In the genomic region with DNA sequence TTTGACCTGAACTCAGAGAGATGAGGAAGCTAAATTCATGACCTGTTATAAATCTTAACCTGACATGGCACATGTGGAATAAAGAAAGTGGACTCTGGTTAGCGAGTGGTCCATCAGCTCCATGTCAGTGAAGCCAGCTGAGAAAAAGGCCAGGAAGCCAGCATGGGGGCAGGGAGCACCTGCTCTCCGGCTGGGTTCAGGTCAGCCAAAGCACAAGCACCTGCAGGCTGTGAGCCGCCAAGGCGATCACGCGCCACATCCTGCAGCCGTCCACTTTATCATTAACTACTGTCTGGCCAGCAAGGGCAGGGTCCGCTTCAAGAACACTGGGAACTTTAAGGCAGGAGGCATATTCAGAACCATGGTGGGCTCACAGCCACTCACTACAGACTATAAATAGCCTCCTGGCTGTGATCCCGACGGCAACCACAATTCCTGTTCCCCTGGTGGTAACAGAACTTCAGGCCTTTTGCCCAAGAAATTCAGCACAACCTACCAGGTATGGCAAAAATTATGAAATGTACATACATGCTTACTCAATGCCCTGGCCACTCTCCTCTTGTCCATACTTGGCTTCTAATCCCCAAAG, we compare ENCODE assay signal across 1 cellular context.
TF ChIP-seq lines count a peak whose summit lies in the region.

No MANE protein-coding gene starts in this region.

TF ChIP-seq in HepG2, 621 proteins besides CTCF, POLR2A, EP300 and RAD21 (continued from another document and continues in another):
- TF ChIP-seq, protein P1, sequence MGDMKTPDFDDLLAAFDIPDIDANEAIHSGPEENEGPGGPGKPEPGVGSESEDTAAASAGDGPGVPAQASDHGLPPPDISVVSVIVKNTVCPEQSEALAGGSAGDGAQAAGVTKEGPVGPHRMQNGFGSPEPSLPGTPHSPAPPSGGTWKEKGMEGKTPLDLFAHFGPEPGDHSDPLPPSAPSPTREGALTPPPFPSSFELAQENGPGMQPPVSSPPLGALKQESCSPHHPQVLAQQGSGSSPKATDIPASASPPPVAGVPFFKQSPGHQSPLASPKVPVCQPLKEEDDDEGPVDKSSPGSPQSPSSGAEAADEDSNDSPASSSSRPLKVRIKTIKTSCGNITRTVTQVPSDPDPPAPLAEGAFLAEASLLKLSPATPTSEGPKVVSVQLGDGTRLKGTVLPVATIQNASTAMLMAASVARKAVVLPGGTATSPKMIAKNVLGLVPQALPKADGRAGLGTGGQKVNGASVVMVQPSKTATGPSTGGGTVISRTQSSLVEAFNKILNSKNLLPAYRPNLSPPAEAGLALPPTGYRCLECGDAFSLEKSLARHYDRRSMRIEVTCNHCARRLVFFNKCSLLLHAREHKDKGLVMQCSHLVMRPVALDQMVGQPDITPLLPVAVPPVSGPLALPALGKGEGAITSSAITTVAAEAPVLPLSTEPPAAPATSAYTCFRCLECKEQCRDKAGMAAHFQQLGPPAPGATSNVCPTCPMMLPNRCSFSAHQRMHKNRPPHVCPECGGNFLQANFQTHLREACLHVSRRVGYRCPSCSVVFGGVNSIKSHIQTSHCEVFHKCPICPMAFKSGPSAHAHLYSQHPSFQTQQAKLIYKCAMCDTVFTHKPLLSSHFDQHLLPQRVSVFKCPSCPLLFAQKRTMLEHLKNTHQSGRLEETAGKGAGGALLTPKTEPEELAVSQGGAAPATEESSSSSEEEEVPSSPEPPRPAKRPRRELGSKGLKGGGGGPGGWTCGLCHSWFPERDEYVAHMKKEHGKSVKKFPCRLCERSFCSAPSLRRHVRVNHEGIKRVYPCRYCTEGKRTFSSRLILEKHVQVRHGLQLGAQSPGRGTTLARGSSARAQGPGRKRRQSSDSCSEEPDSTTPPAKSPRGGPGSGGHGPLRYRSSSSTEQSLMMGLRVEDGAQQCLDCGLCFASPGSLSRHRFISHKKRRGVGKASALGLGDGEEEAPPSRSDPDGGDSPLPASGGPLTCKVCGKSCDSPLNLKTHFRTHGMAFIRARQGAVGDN (CRISPR knock-in tag; IDR thresholded peaks at IDR 0.05) = peak; percentile 96
- TF ChIP-seq MTA1 (CRISPR knock-in tag; IDR thresholded peaks at IDR 0.05; ENCODE audit: borderline replicate concordance) (peak; percentile 92), KMT2B (CRISPR knock-in tag; IDR thresholded peaks at IDR 0.05) (peak; percentile 63), CBX1 (IDR thresholded peaks at IDR 0.05; ENCODE audit: low read depth) (peak; percentile 83), HMG20A (CRISPR knock-in tag; IDR thresholded peaks at IDR 0.05; ENCODE audit: borderline replicate concordance) (peak; percentile 55; the same call in 1 of the 2 replicates), PHF8 (CRISPR knock-in tag; IDR thresholded peaks at IDR 0.05) (no peak; the same call in 1 of the 2 replicates), MIXL1 (CRISPR knock-in tag; IDR thresholded peaks at IDR 0.05) (peak; percentile 86), RCOR2 (CRISPR knock-in tag; IDR thresholded peaks at IDR 0.05) (peak; percentile 75; the same call in 1 of the 2 replicates), ZMYM4 (CRISPR knock-in tag; IDR thresholded peaks at IDR 0.05) (peak; percentile 86), RXRA (CRISPR knock-in tag; IDR thresholded peaks at IDR 0.05) (peak; percentile 88), NCOA1 (CRISPR knock-in tag; IDR thresholded peaks at IDR 0.05) (0 out of 2 replicates have a peak, but pooled peaks have one; percentile 49), ARNTL (CRISPR knock-in tag; IDR thresholded peaks at IDR 0.05) (peak; percentile 89), ZNF124 (CRISPR knock-in tag; IDR thresholded peaks at IDR 0.05) (peak; percentile 91; the same call in 1 of the 2 replicates), SAP130 (CRISPR knock-in tag; IDR thresholded peaks at IDR 0.05; ENCODE audit: low read depth) (peak; percentile 86), GABPB1 (CRISPR knock-in tag; IDR thresholded peaks at IDR 0.05) (peak; percentile 65), FUBP1 (CRISPR knock-in tag; IDR thresholded peaks at IDR 0.05; ENCODE audit: borderline replicate concordance) (no peak), ZMYM3 (CRISPR knock-in tag; IDR thresholded peaks at IDR 0.05) (peak; percentile 96), FOXP1 (IDR thresholded peaks at IDR 0.05) (no peak), FOXP1 (CRISPR knock-in tag; IDR thresholded peaks at IDR 0.05) (no peak; the same call in 1 of the 2 replicates), KDM3A (CRISPR knock-in tag; IDR thresholded peaks at IDR 0.05; ENCODE audit: low read depth) (peak; percentile 94), NR2F6 (IDR thresholded peaks at IDR 0.05) (no peak), NR2F6 (CRISPR knock-in tag; IDR thresholded peaks at IDR 0.05) (peak; percentile 77), POGZ (CRISPR knock-in tag; IDR thresholded peaks at IDR 0.05) (peak; percentile 90), SALL1 (CRISPR knock-in tag; IDR thresholded peaks at IDR 0.05) (peak; percentile 96), HES4 (CRISPR knock-in tag; IDR thresholded peaks at IDR 0.05; ENCODE audit: borderline replicate concordance) (no peak), ZIK1 (CRISPR knock-in tag; IDR thresholded peaks at IDR 0.05; ENCODE audit: borderline replicate concordance, low read depth) (0 out of 2 replicates have a peak, but pooled peaks have one; percentile 40), ZNF841 (CRISPR knock-in tag; IDR thresholded peaks at IDR 0.05; ENCODE audit: borderline replicate concordance) (no peak), SIX1 (CRISPR knock-in tag; IDR thresholded peaks at IDR 0.05; ENCODE audit: borderline replicate concordance) (no peak), STAT6 (CRISPR knock-in tag; IDR thresholded peaks at IDR 0.05; ENCODE audit: borderline replicate concordance) (no peak; the same call in 1 of the 2 replicates), CBX5 (CRISPR knock-in tag; IDR thresholded peaks at IDR 0.05; ENCODE audit: borderline replicate concordance) (peak; percentile 72; the same call in 1 of the 2 replicates), ZNF205 (CRISPR knock-in tag; IDR thresholded peaks at IDR 0.05) (peak; percentile 43; the same call in 1 of the 2 replicates), ARID4A (CRISPR knock-in tag; IDR thresholded peaks at IDR 0.05; ENCODE audit: borderline replicate concordance) (peak; percentile 73; the same call in 1 of the 2 replicates), FOXO1 (CRISPR knock-in tag; IDR thresholded peaks at IDR 0.05) (peak; percentile 64)
- TF ChIP-seq, protein P2, sequence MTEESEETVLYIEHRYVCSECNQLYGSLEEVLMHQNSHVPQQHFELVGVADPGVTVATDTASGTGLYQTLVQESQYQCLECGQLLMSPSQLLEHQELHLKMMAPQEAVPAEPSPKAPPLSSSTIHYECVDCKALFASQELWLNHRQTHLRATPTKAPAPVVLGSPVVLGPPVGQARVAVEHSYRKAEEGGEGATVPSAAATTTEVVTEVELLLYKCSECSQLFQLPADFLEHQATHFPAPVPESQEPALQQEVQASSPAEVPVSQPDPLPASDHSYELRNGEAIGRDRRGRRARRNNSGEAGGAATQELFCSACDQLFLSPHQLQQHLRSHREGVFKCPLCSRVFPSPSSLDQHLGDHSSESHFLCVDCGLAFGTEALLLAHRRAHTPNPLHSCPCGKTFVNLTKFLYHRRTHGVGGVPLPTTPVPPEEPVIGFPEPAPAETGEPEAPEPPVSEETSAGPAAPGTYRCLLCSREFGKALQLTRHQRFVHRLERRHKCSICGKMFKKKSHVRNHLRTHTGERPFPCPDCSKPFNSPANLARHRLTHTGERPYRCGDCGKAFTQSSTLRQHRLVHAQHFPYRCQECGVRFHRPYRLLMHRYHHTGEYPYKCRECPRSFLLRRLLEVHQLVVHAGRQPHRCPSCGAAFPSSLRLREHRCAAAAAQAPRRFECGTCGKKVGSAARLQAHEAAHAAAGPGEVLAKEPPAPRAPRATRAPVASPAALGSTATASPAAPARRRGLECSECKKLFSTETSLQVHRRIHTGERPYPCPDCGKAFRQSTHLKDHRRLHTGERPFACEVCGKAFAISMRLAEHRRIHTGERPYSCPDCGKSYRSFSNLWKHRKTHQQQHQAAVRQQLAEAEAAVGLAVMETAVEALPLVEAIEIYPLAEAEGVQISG (CRISPR knock-in tag; IDR thresholded peaks at IDR 0.05) = peak; percentile 58
- TF ChIP-seq, protein P3, sequence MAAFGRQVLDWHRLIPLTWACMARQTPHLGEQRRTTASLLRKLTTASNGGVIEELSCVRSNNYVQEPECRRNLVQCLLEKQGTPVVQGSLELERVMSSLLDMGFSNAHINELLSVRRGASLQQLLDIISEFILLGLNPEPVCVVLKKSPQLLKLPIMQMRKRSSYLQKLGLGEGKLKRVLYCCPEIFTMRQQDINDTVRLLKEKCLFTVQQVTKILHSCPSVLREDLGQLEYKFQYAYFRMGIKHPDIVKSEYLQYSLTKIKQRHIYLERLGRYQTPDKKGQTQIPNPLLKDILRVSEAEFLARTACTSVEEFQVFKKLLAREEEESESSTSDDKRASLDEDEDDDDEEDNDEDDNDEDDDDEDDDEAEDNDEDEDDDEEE (CRISPR knock-in tag; IDR thresholded peaks at IDR 0.05) = no peak
- TF ChIP-seq, protein P4, sequence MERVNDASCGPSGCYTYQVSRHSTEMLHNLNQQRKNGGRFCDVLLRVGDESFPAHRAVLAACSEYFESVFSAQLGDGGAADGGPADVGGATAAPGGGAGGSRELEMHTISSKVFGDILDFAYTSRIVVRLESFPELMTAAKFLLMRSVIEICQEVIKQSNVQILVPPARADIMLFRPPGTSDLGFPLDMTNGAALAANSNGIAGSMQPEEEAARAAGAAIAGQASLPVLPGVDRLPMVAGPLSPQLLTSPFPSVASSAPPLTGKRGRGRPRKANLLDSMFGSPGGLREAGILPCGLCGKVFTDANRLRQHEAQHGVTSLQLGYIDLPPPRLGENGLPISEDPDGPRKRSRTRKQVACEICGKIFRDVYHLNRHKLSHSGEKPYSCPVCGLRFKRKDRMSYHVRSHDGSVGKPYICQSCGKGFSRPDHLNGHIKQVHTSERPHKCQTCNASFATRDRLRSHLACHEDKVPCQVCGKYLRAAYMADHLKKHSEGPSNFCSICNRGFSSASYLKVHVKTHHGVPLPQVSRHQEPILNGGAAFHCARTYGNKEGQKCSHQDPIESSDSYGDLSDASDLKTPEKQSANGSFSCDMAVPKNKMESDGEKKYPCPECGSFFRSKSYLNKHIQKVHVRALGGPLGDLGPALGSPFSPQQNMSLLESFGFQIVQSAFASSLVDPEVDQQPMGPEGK (CRISPR knock-in tag; IDR thresholded peaks at IDR 0.05) = peak; percentile 9; the same call in 1 of the 2 replicates
- TF ChIP-seq, protein P5, sequence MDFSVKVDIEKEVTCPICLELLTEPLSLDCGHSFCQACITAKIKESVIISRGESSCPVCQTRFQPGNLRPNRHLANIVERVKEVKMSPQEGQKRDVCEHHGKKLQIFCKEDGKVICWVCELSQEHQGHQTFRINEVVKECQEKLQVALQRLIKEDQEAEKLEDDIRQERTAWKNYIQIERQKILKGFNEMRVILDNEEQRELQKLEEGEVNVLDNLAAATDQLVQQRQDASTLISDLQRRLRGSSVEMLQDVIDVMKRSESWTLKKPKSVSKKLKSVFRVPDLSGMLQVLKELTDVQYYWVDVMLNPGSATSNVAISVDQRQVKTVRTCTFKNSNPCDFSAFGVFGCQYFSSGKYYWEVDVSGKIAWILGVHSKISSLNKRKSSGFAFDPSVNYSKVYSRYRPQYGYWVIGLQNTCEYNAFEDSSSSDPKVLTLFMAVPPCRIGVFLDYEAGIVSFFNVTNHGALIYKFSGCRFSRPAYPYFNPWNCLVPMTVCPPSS (IDR thresholded peaks at IDR 0.05) = no peak
